In genomic region chr3:159112724-159113123, GRCh38 we compare ENCODE assay signal across 24 cellular contexts. TPM values are rescaled to one million over a fixed set of nuclear protein-coding genes. Genes with fewer than 3 reads are reported as not detected.
"Had no signal": no experiment of that assay in that cellular context is flagged by ENCODE, and none has a peak within 500 bp of the region (broad histone marks: within the 10 kb centered on the region; RNA-seq: fewer than 3 reads in every experiment).

No MANE protein-coding gene starts in this region.

- ATAC-seq: effector memory CD8-positive, alpha-beta T cell; left cardiac atrium; left ventricle myocardium superior; naive thymus-derived CD4-positive, alpha-beta T cell; psoas muscle; right lobe of liver; stimulated activated effector memory CD8-positive, alpha-beta T cell treated with anti-CD3 and anti-CD28 coated beads, Interleukin-12 subunit alpha, Interleukin-12 subunit beta, amount 100 ng/mL, for 72 hours; stimulated activated naive CD8-positive, alpha-beta T cell treated with anti-CD3 and anti-CD28 coated beads, Interleukin-15, Interleukin-2, amounts not matched to agents 100 U/mL and 50 U/mL, for 24 hours had no signal

- H3K27me3 ChIP-seq: esophagus squamous epithelium, right lobe of liver, suprapubic skin, thyroid gland, upper lobe of left lung, uterus had no signal

- H3K9me3 ChIP-seq: esophagus squamous epithelium, psoas muscle, right lobe of liver, suprapubic skin, thyroid gland, upper lobe of left lung, uterus had no signal

- H3K4me1 ChIP-seq: esophagus squamous epithelium, psoas muscle, right lobe of liver, suprapubic skin, thyroid gland, upper lobe of left lung, uterus had no signal

- H3K4me3 ChIP-seq: esophagus squamous epithelium, lung, psoas muscle, right lobe of liver, suprapubic skin, thyroid gland, upper lobe of left lung, uterus had no signal

- DNase-seq: effector memory CD8-positive, alpha-beta T cell; esophagus squamous epithelium; foreskin fibroblast; kidney; left cardiac atrium; left ventricle myocardium superior; mesenchymal stem cell; midbrain; naive thymus-derived CD4-positive, alpha-beta T cell; occipital lobe; psoas muscle; retina; right lobe of liver; stimulated activated CD4-positive, alpha-beta T cell treated with anti-CD3 and anti-CD28 coated beads, Interleukin-4, amount 100 ng/mL, for 1 hour; stimulated activated CD8-positive, alpha-beta memory T cell treated with anti-CD3 and anti-CD28 coated beads, Interleukin-4, amount 100 ng/mL, for 48 hours; stimulated activated naive CD8-positive, alpha-beta T cell treated with anti-CD3 and anti-CD28 coated beads, Interleukin-15, Interleukin-2, amounts not matched to agents 100 U/mL and 50 U/mL, for 24 hours; thyroid gland; upper lobe of left lung; uterus had no signal

- H3K27ac ChIP-seq: esophagus squamous epithelium, psoas muscle, right lobe of liver, suprapubic skin, thyroid gland, upper lobe of left lung, uterus had no signal

- H3K36me3 ChIP-seq: esophagus squamous epithelium, right lobe of liver, suprapubic skin, thyroid gland, upper lobe of left lung, uterus had no signal

- FAIRE-seq: colon, kidney had no signal

RNA-seq across cellular contexts. Expression of gene IQCJ, which starts 43.6 kb away (rescaled TPM):
- total RNA-seq: epithelial cell of proximal tubule; esophagus squamous epithelium; kidney; naive thymus-derived CD4-positive, alpha-beta T cell; right lobe of liver; suprapubic skin; thyroid gland; upper lobe of left lung had no signal
- polyA plus RNA-seq: lung; naive thymus-derived CD4-positive, alpha-beta T cell had no signal
